ENCODE assay signal across 23 cellular contexts in genomic region chr3:186154641-186155040, GRCh38.
"Had no signal": no experiment of that assay in that cellular context is flagged by ENCODE, and none has a peak within 500 bp of the region (broad histone marks: within the 10 kb centered on the region; RNA-seq: fewer than 3 reads in every experiment).

No MANE protein-coding gene starts in this region.

- H3K9me3 Mint-ChIP-seq: dendritic cell treated with granulocyte-macrophage colony-stimulating factor and Interleukin-4, amounts not matched to agents 40 ng/mL and 50 ng/mL, for 4 days; effector memory CD8-positive, alpha-beta T cell; endodermal cell had no signal

- DNase-seq: colonic mucosa; cortex of kidney; effector CD8-positive, alpha-beta T cell; effector memory CD8-positive, alpha-beta T cell; endodermal cell; erythroblast; esophagus squamous epithelium; foreskin fibroblast; foreskin melanocyte; gastrocnemius medialis; glutamatergic neuron; head of caudate nucleus; heart right ventricle; hippocampal formation; left cardiac atrium; left lung; left ventricle myocardium superior; lower lobe of right lung; mesendoderm; midbrain had no signal

- H3K4me3 ChIP-seq: colonic mucosa, esophagus squamous epithelium, gastrocnemius medialis, heart right ventricle, left lung, lower lobe of right lung had no signal

- H3K9me3 ChIP-seq: colonic mucosa, esophagus squamous epithelium, gastrocnemius medialis, heart right ventricle, left lung, lower lobe of right lung had no signal

- H3K4me1 Mint-ChIP-seq: endodermal cell had no signal

- H3K4me1 ChIP-seq: colonic mucosa, esophagus squamous epithelium, gastrocnemius medialis, lower lobe of right lung had no signal

- H3K27ac Mint-ChIP-seq: effector memory CD8-positive, alpha-beta T cell; endodermal cell had no signal

- H3K27ac ChIP-seq: colonic mucosa, epithelial cell of prostate, esophagus squamous epithelium, gastrocnemius medialis, heart right ventricle, left lung, lower lobe of right lung had no signal

- H3K4me3 Mint-ChIP-seq: dendritic cell treated with granulocyte-macrophage colony-stimulating factor and Interleukin-4, amounts not matched to agents 40 ng/mL and 50 ng/mL, for 4 days; effector memory CD8-positive, alpha-beta T cell; endodermal cell had no signal

- H3K27me3 ChIP-seq: colonic mucosa, gastrocnemius medialis, left lung had no signal

- ATAC-seq: effector memory CD8-positive, alpha-beta T cell; esophagus mucosa; gastrocnemius medialis; heart right ventricle; left cardiac atrium; left lung; left ventricle myocardium superior; lower lobe of right lung had no signal

- H3K36me3 ChIP-seq: colonic mucosa, esophagus squamous epithelium, gastrocnemius medialis, lower lobe of right lung had no signal
